5 cellular contexts compared by ENCODE assay signal in genomic region chr22:50249382-50250248, GRCh38. TPM values are rescaled to one million over a fixed set of nuclear protein-coding genes. Genes with fewer than 3 reads are reported as not detected.
DNase-seq lines count a peak whose midpoint lies in the region; ATAC-seq and TF ChIP-seq lines count a peak whose summit lies in the region.

No MANE protein-coding gene starts in this region.

- no peak overlapping the region for H4K5ac ChIP-seq in IMR-90 (ENCODE audit: low read depth, low read length)

- no peak overlapping the region for H2BK20ac ChIP-seq in IMR-90 (ENCODE audit: low read depth, low read length)

- H3K9me1 ChIP-seq in IMR-90 (ENCODE audit: insufficient read depth, low read length) = 0 out of 2 replicates have a peak, but pooled peaks cover 3% of the 10 kb centered on the region

- intact Hi-C loops in IMR-90 (cut with micrococcal nuclease) = no loop called here

- H3K4me3 ChIP-seq in IMR-90 (ENCODE audit: insufficient read depth, low read depth, low read length) (no peak overlapping the region), astrocyte of the cerebellum (ENCODE audit: low read depth, low read length) (peak overlapping the region; percentile 63), retinal pigment epithelial cell (ENCODE audit: low read length) (peak overlapping the region; percentile 70)

- H2BK5ac ChIP-seq in IMR-90 (ENCODE audit: low read depth, low read length, poor library complexity, severe bottlenecking) = peak overlapping the region; percentile 6

- peaks cover 9 to 42% of the 10 kb centered on the region in 2 experiments; a peak in 3 of 4 replicates for H3K79me1 ChIP-seq in IMR-90 (ENCODE audit: low read depth in 1 of 2, low read length in 2 of 2)

- no peak for DNase-seq in IMR-90
- DNase-seq in astrocyte of the cerebellum (ENCODE audit: low read depth) = no peak
- no peak for DNase-seq in retinal pigment epithelial cell (ENCODE audit: low read depth)

- no peak overlapping the region for H2BK120ac ChIP-seq in IMR-90 (ENCODE audit: low read depth, low read length)

- TF ChIP-seq RAD21 in IMR-90 (IDR thresholded peaks at IDR 0.05; ENCODE audit: low read length) = no peak

- peak overlapping the region; percentile 64 for H3K4me2 ChIP-seq in IMR-90 (ENCODE audit: low read depth, low read length)

- in situ Hi-C loops in IMR-90 (cut with MboI; ENCODE audit: low sequenced_read_pairs) = loop anchor here (5.0 kb wide), 1 partner anchor 78 kb away; the partner anchor contains the start of gene DENND6B
- in situ Hi-C loops in astrocyte of the cerebellum (cut with HindIII; ENCODE audit: low sequenced_read_pairs) = no loop called here

- H3K9ac ChIP-seq in IMR-90 (ENCODE audit: low read depth, low read length) = peak overlapping the region; percentile 82; the same call in 1 of the 2 replicates

- peak overlapping the region; percentile 28; the same call in 1 of the 2 replicates for H3K27ac ChIP-seq in IMR-90 (ENCODE audit: insufficient read depth, low read length)

- POLR2A ChIA-PET in IMR-90 (lab: Charles Lee; ENCODE audit: unreplicated experiment) = no interaction called here

- dilution Hi-C loops in IMR-90 (cut with HindIII; ENCODE audit: low sequenced_read_pairs, unreplicated experiment) = no loop called here

- H3K4ac ChIP-seq in IMR-90 (ENCODE audit: low read depth, low read length) = 0 out of 2 replicates have a peak overlapping the region, but pooled peaks have one; percentile 7

- H2BK15ac ChIP-seq in IMR-90 (ENCODE audit: low read depth, low read length) = no peak overlapping the region

- H3K14ac ChIP-seq in IMR-90 (replicated peaks; ENCODE audit: low read depth, low read length) = no peak overlapping the region

- BruUV-seq in IMR-90 (replicated peaks; lab: Mats Ljungman, UMichigan) = no TSS peak

- H3K9me3 ChIP-seq in IMR-90 (ENCODE audit: control insufficient read depth, insufficient read depth, low read length) = no peaks in the 10 kb centered on the region

- H3K4me1 ChIP-seq in IMR-90 (ENCODE audit: control insufficient read depth, insufficient read depth, low read length) = peaks cover 15% of the 10 kb centered on the region

- peaks cover 21% of the 10 kb centered on the region for H4K20me1 ChIP-seq in IMR-90 (ENCODE audit: insufficient read depth, low read length)

- ATAC-seq in IMR-90 (ENCODE audit: low read depth) (no peak), HG02763 (IDR thresholded peaks at IDR 0.05; ENCODE audit: unreplicated experiment) (no peak), GM18498 (IDR thresholded peaks at IDR 0.05; ENCODE audit: unreplicated experiment) (no peak)

- H3K23ac ChIP-seq in IMR-90 (ENCODE audit: low read depth, low read length) = no peak overlapping the region

- peak overlapping the region; percentile 55 for H2AK9ac ChIP-seq in IMR-90 (replicated peaks; ENCODE audit: low read depth, low read length, poor library complexity)

- H3K27me3 ChIP-seq in IMR-90 (ENCODE audit: control insufficient read depth, insufficient read depth, low read length) = no peaks in the 10 kb centered on the region

- no peak for TF ChIP-seq POLR2A in IMR-90 (IDR thresholded peaks at IDR 0.05; ENCODE audit: low read depth, low read length)

- no peak for TF ChIP-seq CTCF in IMR-90 (conservative IDR thresholded peaks at IDR 0.05; ENCODE audit: low read depth, low read length)
- TF ChIP-seq CTCF in astrocyte of the cerebellum (IDR thresholded peaks at IDR 0.05; ENCODE audit: low read depth, low read length, missing control alignments) = no peak
- TF ChIP-seq CTCF in retinal pigment epithelial cell (conservative IDR thresholded peaks at IDR 0.05; ENCODE audit: low read depth, low read length) = no peak

- no peak overlapping the region for H3K18ac ChIP-seq in IMR-90 (ENCODE audit: low read depth, low read length)

- H3K36me3 ChIP-seq in IMR-90 (ENCODE audit: control insufficient read depth, insufficient read depth, low read length) = peaks cover 32% of the 10 kb centered on the region

- no peak overlapping the region for H4K91ac ChIP-seq in IMR-90 (ENCODE audit: insufficient read depth, low read depth, low read length)

- H3K56ac ChIP-seq in IMR-90 (ENCODE audit: extremely low read depth, insufficient read depth, low read length) = no peak overlapping the region

- peak overlapping the region; percentile 56 for H2AFZ ChIP-seq in IMR-90 (replicated peaks; ENCODE audit: low read length, poor library complexity)

- no peak overlapping the region for H4K8ac ChIP-seq in IMR-90 (ENCODE audit: low read depth in 2 of 2, low read length in 2 of 2)

- CTCF ChIA-PET in IMR-90 (lab: Yijun Ruan, JAX) = no interaction called here

- H2AK5ac ChIP-seq in IMR-90 (ENCODE audit: low read depth, low read length) = peak overlapping the region; percentile 77

- whole genome bisulfite sequencing in IMR-90 (ENCODE audit: extremely low coverage in 2 of 2, insufficient read length in 1 of 2), 2 experiments = 88% methylated on average over 23 of the region's 29 CpGs; no CpG with 5 or more reads in 1 of the 2 experiments

TF ChIP-seq in IMR-90, 13 proteins besides CTCF, POLR2A, EP300 and RAD21:
- no peak for TF ChIP-seq MAFK (IDR thresholded peaks at IDR 0.05; ENCODE audit: low read depth, low read length)
- no peak for TF ChIP-seq RFX5 (IDR thresholded peaks at IDR 0.05; ENCODE audit: low read depth, low read length)
- no peak for TF ChIP-seq MAZ (IDR thresholded peaks at IDR 0.05; ENCODE audit: borderline replicate concordance, low read depth, low read length)
- TF ChIP-seq SMC3 (IDR thresholded peaks at IDR 0.05; ENCODE audit: low read depth, low read length) = no peak
- no peak for TF ChIP-seq ELK1 (IDR thresholded peaks at IDR 0.05; ENCODE audit: borderline replicate concordance, low read depth, low read length)
- TF ChIP-seq BHLHE40 (IDR thresholded peaks at IDR 0.05; ENCODE audit: low read depth, low read length) = no peak
- TF ChIP-seq MXI1 (IDR thresholded peaks at IDR 0.05; ENCODE audit: borderline replicate concordance, low read depth, low read length) = no peak
- TF ChIP-seq USF2 (IDR thresholded peaks at IDR 0.05; ENCODE audit: low read depth, low read length) = no peak
- no peak for TF ChIP-seq NFE2L2 (IDR thresholded peaks at IDR 0.05; ENCODE audit: low read depth, low read length)
- no peak for TF ChIP-seq FOS (IDR thresholded peaks at IDR 0.05; ENCODE audit: low read depth, low read length)
- no peak for TF ChIP-seq RCOR1 (IDR thresholded peaks at IDR 0.05; ENCODE audit: insufficient replicate concordance, low read length)
- TF ChIP-seq CHD1 (IDR thresholded peaks at IDR 0.05; ENCODE audit: low read depth, low read length) = no peak
- no peak for TF ChIP-seq CEBPB (IDR thresholded peaks at IDR 0.05; ENCODE audit: low read depth, low read length)

RNA-seq across cellular contexts. Expression of gene HDAC10, which starts 1.4 kb away (rescaled TPM):
- total RNA-seq in IMR-90 (2012; rRNA removed) = 3.6 and 3.9 TPM in 2 replicates
- 35.2 and 35.7 TPM in 2 replicates for polyA plus RNA-seq in IMR-90 (2012; rRNA removed)
- polyA plus RNA-seq in IMR-90 (2012; cell fraction: cytosol; rRNA removed) = 18.7 and 22.6 TPM in 2 replicates
- 264 and 926 TPM in 2 replicates for polyA plus RNA-seq in IMR-90 (2012; cell fraction: nucleus; rRNA removed; ENCODE audit: low replicate concordance)

RNA-seq across cellular contexts. Expression of gene TUBGCP6, which starts 4.8 kb away (rescaled TPM):
- total RNA-seq in IMR-90 (2012; rRNA removed) = 10.0 and 10.8 TPM in 2 replicates
- 28.6 and 30.9 TPM in 2 replicates for polyA plus RNA-seq in IMR-90 (2012; rRNA removed)
- 7.5 and 13.6 TPM in 2 replicates for polyA plus RNA-seq in IMR-90 (2012; cell fraction: cytosol; rRNA removed)
- polyA plus RNA-seq in IMR-90 (2012; cell fraction: nucleus; rRNA removed; ENCODE audit: low replicate concordance) = 185 and 466 TPM in 2 replicates

RNA-seq across cellular contexts. Expression of gene MAPK12, which starts 11.9 kb away (rescaled TPM):
- total RNA-seq in IMR-90 (2012; rRNA removed) = 35.6 and 41.0 TPM in 2 replicates
- 56.3 and 59.9 TPM in 2 replicates for polyA plus RNA-seq in IMR-90 (2012; rRNA removed)
- 42.8 and 49.5 TPM in 2 replicates for polyA plus RNA-seq in IMR-90 (2012; cell fraction: cytosol; rRNA removed)
- polyA plus RNA-seq in IMR-90 (2012; cell fraction: nucleus; rRNA removed; ENCODE audit: low replicate concordance) = 269 and 452 TPM in 2 replicates

RNA-seq across cellular contexts. Expression of gene MAPK11, which starts 20.6 kb away (rescaled TPM):
- 7.5 and 8.1 TPM in 2 replicates for total RNA-seq in IMR-90 (2012; rRNA removed)
- 14.4 and 16.6 TPM in 2 replicates for polyA plus RNA-seq in IMR-90 (2012; rRNA removed)
- 11.1 and 14.2 TPM in 2 replicates for polyA plus RNA-seq in IMR-90 (2012; cell fraction: cytosol; rRNA removed)
- polyA plus RNA-seq in IMR-90 (2012; cell fraction: nucleus; rRNA removed; ENCODE audit: low replicate concordance) = 42.0 and 90.5 TPM in 2 replicates

RNA-seq across cellular contexts. Expression of gene SELENOO, which starts 48.8 kb away (rescaled TPM):
- total RNA-seq in IMR-90 (2012; rRNA removed) = 10.3 and 10.4 TPM in 2 replicates
- polyA plus RNA-seq in IMR-90 (2012; rRNA removed) = 21.4 and 22.9 TPM in 2 replicates
- 16.7 and 25.0 TPM in 2 replicates for polyA plus RNA-seq in IMR-90 (2012; cell fraction: cytosol; rRNA removed)
- 94.1 and 274 TPM in 2 replicates for polyA plus RNA-seq in IMR-90 (2012; cell fraction: nucleus; rRNA removed; ENCODE audit: low replicate concordance)
